In the genomic region with DNA sequence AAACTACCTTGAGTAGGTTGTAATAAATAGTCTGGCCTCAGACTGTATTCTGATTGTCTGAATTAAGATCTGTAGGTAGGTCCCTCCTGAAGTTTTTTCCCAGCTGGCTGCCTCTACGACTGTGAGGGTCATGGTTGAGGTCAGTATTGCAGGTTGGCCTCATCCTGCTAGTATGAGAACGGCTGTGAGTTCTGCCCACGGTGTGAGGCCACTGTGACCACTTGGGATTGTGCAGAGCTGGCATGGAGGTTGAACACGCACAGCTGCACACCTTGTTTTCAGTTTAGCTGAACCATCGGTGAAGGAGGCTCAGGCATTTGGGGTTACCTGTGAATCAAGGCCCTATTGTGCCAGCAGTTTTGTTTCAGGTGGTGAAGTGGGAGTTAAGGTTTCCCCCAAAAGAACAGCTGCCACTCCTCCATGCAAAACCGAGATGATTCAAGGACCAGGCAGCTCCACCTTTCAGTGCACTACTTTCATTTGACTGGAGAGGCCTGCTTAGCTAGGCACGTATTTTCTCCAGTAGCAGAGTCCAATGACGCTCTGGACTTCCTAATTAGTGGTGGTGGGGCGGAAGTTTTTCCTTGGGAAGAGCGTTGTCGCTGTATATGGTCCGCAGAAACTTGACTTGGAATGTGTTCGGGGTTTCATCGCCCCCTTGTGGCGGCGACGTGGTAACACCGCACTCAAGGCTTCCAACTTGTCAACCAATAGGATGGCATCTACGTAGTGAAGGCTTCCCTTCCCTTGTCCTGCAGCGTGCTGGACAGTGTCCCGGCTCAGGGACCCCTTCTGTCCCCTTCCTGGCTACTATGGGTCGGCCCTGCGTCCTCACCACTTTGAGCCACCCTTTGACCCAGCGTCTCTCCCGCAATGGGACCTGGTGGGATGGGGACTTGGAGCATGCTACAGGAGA, we compare ENCODE assay signal across 8 cellular contexts. TPM values are rescaled to one million over a fixed set of nuclear protein-coding genes. Genes with fewer than 3 reads are reported as not detected.
DNase-seq lines count a peak whose midpoint lies in the region; ATAC-seq and TF ChIP-seq lines count a peak whose summit lies in the region.

No MANE protein-coding gene starts in this region.

- H3K36me3 ChIP-seq in neutrophil: no peaks in the 10 kb centered on the region
- no peaks in the 10 kb centered on the region for H3K36me3 ChIP-seq in vagina

- H3K27ac Mint-ChIP-seq in activated naive CD4-positive, alpha-beta T cell treated with anti-CD3 and anti-CD28 coated beads for 36 hours: peak overlapping the region; percentile 53

- intact Hi-C loops in activated naive CD4-positive, alpha-beta T cell treated with anti-CD3 and anti-CD28 coated beads for 36 hours (cut with micrococcal nuclease): loop anchor here (1.0 to 5.0 kb wide), 4 partner anchors 30 to 140 kb away; a partner anchor contains a TSS
- intact Hi-C loops in vagina (cut with DNase I): loop anchor here (10.0 kb wide), 1 partner anchor 72 kb away; no protein-coding TSS in a partner anchor

- peaks cover 29% of the 10 kb centered on the region for H3K4me1 Mint-ChIP-seq in activated naive CD4-positive, alpha-beta T cell treated with anti-CD3 and anti-CD28 coated beads for 36 hours (ENCODE audit: low read depth)

- no peaks in the 10 kb centered on the region for H3K27me3 Mint-ChIP-seq in activated naive CD4-positive, alpha-beta T cell treated with anti-CD3 and anti-CD28 coated beads for 36 hours (ENCODE audit: low read depth)

- H3K27ac ChIP-seq in neutrophil (no peak overlapping the region), vagina (peak overlapping the region; percentile 20)

- H3K4me1 ChIP-seq in neutrophil (ENCODE audit: control insufficient read depth in 1 of 2, insufficient read depth in 1 of 2, low read depth in 1 of 2, low read length in 1 of 2) (peaks cover 6 to 7% of the 10 kb centered on the region in 2 experiments), vagina (no peaks in the 10 kb centered on the region)

- TF ChIP-seq CTCF in neutrophil (IDR thresholded peaks at IDR 0.05) (peak; percentile 85), vagina (IDR thresholded peaks at IDR 0.05) (peak; percentile 26 to 81 (median 58))

- CTCF ChIA-PET in activated naive CD4-positive, alpha-beta T cell treated with anti-CD3 and anti-CD28 coated beads for 36 hours (lab: Charles Lee): interaction anchor here (0.6 to 2.6 kb wide), 17 partner anchors 10 to 139 kb away, joined by 3 to 19 read pairs (median 4); no protein-coding TSS in a partner anchor

- peak overlapping the region in 1 of 2 experiments; percentile 17 for H3K4me3 ChIP-seq in neutrophil (ENCODE audit: low read depth in 1 of 2, low read length in 1 of 2)
- H3K4me3 ChIP-seq in vagina: no peak overlapping the region

- peak overlapping the region; percentile 48 for H3K4me3 Mint-ChIP-seq in activated naive CD4-positive, alpha-beta T cell treated with anti-CD3 and anti-CD28 coated beads for 36 hours

- ATAC-seq in GM18858 (IDR thresholded peaks at IDR 0.05; ENCODE audit: unreplicated experiment) (peak; percentile 64), HG03354 (IDR thresholded peaks at IDR 0.05; ENCODE audit: poor library complexity, severe bottlenecking, unreplicated experiment) (peak; percentile 89)

- DNase-seq in Ammon's horn (ENCODE audit: low spot score) (peak; percentile 65), OCI-M1 (lab: John Stamatoyannopoulos, UW) (peak; percentile 68), germinal center (ENCODE audit: low spot score) (peak; percentile 46), vagina (ENCODE audit: extremely low spot score in 2 of 2) (no peak)
- peak; percentile 57 for DNase-seq in activated naive CD4-positive, alpha-beta T cell treated with anti-CD3 and anti-CD28 coated beads for 36 hours

- H3K9me3 ChIP-seq in neutrophil (no peaks in the 10 kb centered on the region), vagina (no peaks in the 10 kb centered on the region)

- H3K9me3 Mint-ChIP-seq in activated naive CD4-positive, alpha-beta T cell treated with anti-CD3 and anti-CD28 coated beads for 36 hours: no peaks in the 10 kb centered on the region

- TF ChIP-seq POLR2A in vagina (IDR thresholded peaks at IDR 0.05): no peak

- no peaks in the 10 kb centered on the region for H3K27me3 ChIP-seq in neutrophil
- H3K27me3 ChIP-seq in vagina: no peaks in the 10 kb centered on the region

- H3K36me3 Mint-ChIP-seq in activated naive CD4-positive, alpha-beta T cell treated with anti-CD3 and anti-CD28 coated beads for 36 hours (ENCODE audit: low read depth): peaks cover 10% of the 10 kb centered on the region

RNA-seq across cellular contexts. Expression of a gene that starts 13.8 kb away (rescaled TPM):
- total RNA-seq in activated naive CD4-positive, alpha-beta T cell treated with anti-CD3 and anti-CD28 coated beads for 36 hours: 1 to 10 TPM; 5.8 to 7.7 TPM
- total RNA-seq in vagina: 21.9 TPM

RNA-seq across cellular contexts. Expression of a gene that starts 13.8 kb away (rescaled TPM):
- total RNA-seq in activated naive CD4-positive, alpha-beta T cell treated with anti-CD3 and anti-CD28 coated beads for 36 hours: 10 to 100 TPM; 15.0 to 19.3 TPM
- total RNA-seq in vagina: 6.9 TPM

RNA-seq across cellular contexts. Expression of a gene that starts 14.2 kb away (rescaled TPM):
- 10 to 100 TPM; 15.4 to 17.9 TPM for total RNA-seq in activated naive CD4-positive, alpha-beta T cell treated with anti-CD3 and anti-CD28 coated beads for 36 hours
- total RNA-seq in vagina: 11.5 TPM

RNA-seq across cellular contexts. Expression of a gene that starts 30.5 kb away (rescaled TPM):
- 10 to 100 TPM; 94.3 to 95.5 TPM for total RNA-seq in activated naive CD4-positive, alpha-beta T cell treated with anti-CD3 and anti-CD28 coated beads for 36 hours
- total RNA-seq in vagina: 53.5 TPM

RNA-seq across cellular contexts. Expression of a gene that starts 34.6 kb away (rescaled TPM):
- total RNA-seq in activated naive CD4-positive, alpha-beta T cell treated with anti-CD3 and anti-CD28 coated beads for 36 hours: 1 to 10 TPM; 4.1 to 4.6 TPM
- total RNA-seq in vagina: 5.4 TPM

Comparison
In these comparisons a context has a peak if more than half of its experiments do, and no peak if none do; other contexts are left out.
1. DNase-seq: peak in Ammon's horn (single experiment), OCI-M1 (single experiment), activated naive CD4-positive, alpha-beta T cell treated with anti-CD3 and anti-CD28 coated beads for 36 hours (single experiment) and germinal center (single experiment); none in vagina (0 of 2).